ENCODE assay signal across 27 cellular contexts in genomic region chr3:52351762-52352055, GRCh38.
"Had no signal": no experiment of that assay in that cellular context is flagged by ENCODE, and none has a peak within 500 bp of the region (broad histone marks: within the 10 kb centered on the region; RNA-seq: fewer than 3 reads in every experiment).

No MANE protein-coding gene starts in this region.

- H3K27ac ChIP-seq: esophagus muscularis mucosa, foreskin keratinocyte, gastroesophageal sphincter, thoracic aorta, tibial nerve, upper lobe of left lung had no signal

- H3K4me2 ChIP-seq: smooth muscle cell had no signal

- H3K9me3 ChIP-seq: esophagus muscularis mucosa, gastroesophageal sphincter, mucosa of descending colon, thoracic aorta, tibial nerve, upper lobe of left lung had no signal

- H3K27me3 Mint-ChIP-seq: dendritic cell treated with granulocyte-macrophage colony-stimulating factor and Interleukin-4, amounts not matched to agents 40 ng/mL and 50 ng/mL, for 4 days; naive B cell; natural killer cell treated with Interleukin-12 subunit alpha and Interleukin-12 subunit beta and Interleukin-15 and Interleukin-18, amount 100 ng/mL, for 72 hours had no signal

- H3K4me1 Mint-ChIP-seq: endodermal cell; mesothelial cell of epicardium; neural crest cell; stimulated activated effector memory CD8-positive, alpha-beta T cell treated with anti-CD3 and anti-CD28 coated beads, Interleukin-12 subunit alpha, Interleukin-12 subunit beta, amount 100 ng/mL, for 72 hours had no signal

- H3K4me3 Mint-ChIP-seq: dendritic cell treated with granulocyte-macrophage colony-stimulating factor and Interleukin-4, amounts not matched to agents 40 ng/mL and 50 ng/mL, for 4 days; endodermal cell; immature natural killer cell; mesothelial cell of epicardium; naive B cell; natural killer cell treated with Interleukin-12 subunit alpha and Interleukin-12 subunit beta and Interleukin-15 and Interleukin-18, amount 100 ng/mL, for 72 hours; neural crest cell; stimulated activated effector memory CD8-positive, alpha-beta T cell treated with anti-CD3 and anti-CD28 coated beads, Interleukin-12 subunit alpha, Interleukin-12 subunit beta, amount 100 ng/mL, for 72 hours had no signal

- H3K27me3 ChIP-seq: esophagus muscularis mucosa, gastroesophageal sphincter, tibial nerve, upper lobe of left lung had no signal

- H3K36me3 Mint-ChIP-seq: mesothelial cell of epicardium; natural killer cell treated with Interleukin-12 subunit alpha and Interleukin-12 subunit beta and Interleukin-15 and Interleukin-18, amount 100 ng/mL, for 72 hours had no signal

- H3K27ac Mint-ChIP-seq: dendritic cell treated with granulocyte-macrophage colony-stimulating factor and Interleukin-4, amounts not matched to agents 40 ng/mL and 50 ng/mL, for 4 days; endodermal cell; immature natural killer cell; mesothelial cell of epicardium; natural killer cell treated with Interleukin-12 subunit alpha and Interleukin-12 subunit beta and Interleukin-15 and Interleukin-18, amount 100 ng/mL, for 72 hours; stimulated activated effector memory CD8-positive, alpha-beta T cell treated with anti-CD3 and anti-CD28 coated beads, Interleukin-12 subunit alpha, Interleukin-12 subunit beta, amount 100 ng/mL, for 72 hours had no signal

- H3K4me1 ChIP-seq: foreskin keratinocyte, upper lobe of left lung had no signal

- H3K4me3 ChIP-seq: esophagus muscularis mucosa, gastroesophageal sphincter, mucosa of descending colon, smooth muscle cell, thoracic aorta, tibial nerve, upper lobe of left lung had no signal

- H3K9me3 Mint-ChIP-seq: dendritic cell treated with granulocyte-macrophage colony-stimulating factor and Interleukin-4, amounts not matched to agents 40 ng/mL and 50 ng/mL, for 4 days; endodermal cell; immature natural killer cell; mesothelial cell of epicardium; naive B cell; natural killer cell treated with Interleukin-12 subunit alpha and Interleukin-12 subunit beta and Interleukin-15 and Interleukin-18, amount 100 ng/mL, for 72 hours; neural crest cell; stimulated activated effector memory CD8-positive, alpha-beta T cell treated with anti-CD3 and anti-CD28 coated beads, Interleukin-12 subunit alpha, Interleukin-12 subunit beta, amount 100 ng/mL, for 72 hours had no signal

- DNase-seq: central memory CD4-positive, alpha-beta T cell; effector CD8-positive, alpha-beta T cell; endodermal cell; foreskin keratinocyte; hypothalamus; immature natural killer cell; islet precursor cell; mesenchymal stem cell; naive B cell; retina; stimulated activated CD4-positive, alpha-beta T cell treated with anti-CD3 and anti-CD28 coated beads, Interleukin-2, amount 100 ng/mL, for 24 hours; stimulated activated CD4-positive, alpha-beta T cell treated with anti-CD3 and anti-CD28 coated beads, Interleukin-4, amount 100 ng/mL, for 24 hours; stimulated activated naive CD8-positive, alpha-beta T cell treated with anti-CD3 and anti-CD28 coated beads, Interleukin-15, Interleukin-2, amounts not matched to agents 100 U/mL and 50 U/mL, for 24 hours; substantia nigra had no signal

- ATAC-seq: foreskin keratinocyte; gastroesophageal sphincter; mucosa of descending colon; natural killer cell treated with Interleukin-12 subunit alpha and Interleukin-12 subunit beta and Interleukin-15 and Interleukin-18, amount 100 ng/mL, for 72 hours; sciatic nerve; stimulated activated effector memory CD8-positive, alpha-beta T cell treated with anti-CD3 and anti-CD28 coated beads, Interleukin-12 subunit alpha, Interleukin-12 subunit beta, amount 100 ng/mL, for 72 hours; stimulated activated naive CD8-positive, alpha-beta T cell treated with anti-CD3 and anti-CD28 coated beads, Interleukin-15, Interleukin-2, amounts not matched to agents 100 U/mL and 50 U/mL, for 24 hours had no signal
